ENCODE assay signal across 7 cellular contexts in genomic region chrX:155263854-155264628, GRCh38. TPM values are rescaled to one million over a fixed set of nuclear protein-coding genes. Genes with fewer than 3 reads are reported as not detected.
A peak's percentile ranks its signal among the peaks of the same experiment; 100 is the strongest.
DNase-seq lines count a peak whose midpoint lies in the region; ATAC-seq and TF ChIP-seq lines count a peak whose summit lies in the region.

Gene RAB39B, minus strand, starts transcription at chrX:155264491. Its CDS starts 203 bp downstream, at chrX:155264288.

- peak; percentile 62 for TF ChIP-seq POLR2A in GM18505 (IDR thresholded peaks at IDR 0.05; ENCODE audit: borderline replicate concordance, extremely low read depth, insufficient read depth, insufficient read length)

- peak; percentile 72 for DNase-seq in NCI-H1694 treated with DMSO at 0.1 percent for 48 hours (lab: John Stamatoyannopoulos, UW)
- DNase-seq in activated CD4-positive, CD25-positive, alpha-beta regulatory T cell (lab: John Stamatoyannopoulos, UW): peak; percentile 16 to 47 (median 40)
- DNase-seq in central memory CD4-positive, alpha-beta T cell: peak; percentile 70
- DNase-seq in kidney epithelial cell (ENCODE audit: low read depth): peak; percentile 7
- peak; percentile 22 to 31 for DNase-seq in stimulated activated CD4-positive, alpha-beta T cell treated with anti-CD3 and anti-CD28 coated beads, Interleukin-1b, Interleukin-23, amount 100 ng/mL, for 1 hour (ENCODE audit: low read depth in 2 of 2)

- no peak for TF ChIP-seq CTCF in kidney epithelial cell (IDR thresholded peaks at IDR 0.05; ENCODE audit: insufficient read depth, low read length, poor library complexity, severe bottlenecking)

- no peaks in the 10 kb centered on the region for H3K36me3 ChIP-seq in kidney epithelial cell (ENCODE audit: control insufficient read depth, insufficient read depth, low read length)

- peak within 1 kb of the TSS; percentile 22 for H3K4me3 ChIP-seq in kidney epithelial cell (ENCODE audit: low read depth, low read length)

- peak; percentile 86 for ATAC-seq in GM18505 (IDR thresholded peaks at IDR 0.05; ENCODE audit: unreplicated experiment)
- ATAC-seq in HG02870 (IDR thresholded peaks at IDR 0.05; ENCODE audit: unreplicated experiment): peak; percentile 81

- H3K27me3 ChIP-seq in kidney epithelial cell (ENCODE audit: control insufficient read depth, insufficient read depth, low read length): peaks cover 6% of the 10 kb centered on the region

RNA-seq across cellular contexts. Expression of gene RAB39B, which starts in this region (rescaled TPM):
- 5.4 and 6.6 TPM in 2 replicates for total RNA-seq in kidney epithelial cell

Comparison
In these comparisons a context has a peak if more than half of its experiments do, and no peak if none do; other contexts are left out.
1. Peak in every context shown above with its lines: DNase-seq, ATAC-seq and H3K4me3 ChIP-seq.
2. DNase-seq: peak in every context shown above with its lines; median percentile 72 in NCI-H1694 treated with DMSO at 0.1 percent for 48 hours; 70 in central memory CD4-positive, alpha-beta T cell; 40 in activated CD4-positive, CD25-positive, alpha-beta regulatory T cell; 26 in stimulated activated CD4-positive, alpha-beta T cell treated with anti-CD3 and anti-CD28 coated beads, Interleukin-1b, Interleukin-23, amount 100 ng/mL, for 1 hour; 7 in kidney epithelial cell.